ENCODE assay signal across 12 cellular contexts in the genomic region with DNA sequence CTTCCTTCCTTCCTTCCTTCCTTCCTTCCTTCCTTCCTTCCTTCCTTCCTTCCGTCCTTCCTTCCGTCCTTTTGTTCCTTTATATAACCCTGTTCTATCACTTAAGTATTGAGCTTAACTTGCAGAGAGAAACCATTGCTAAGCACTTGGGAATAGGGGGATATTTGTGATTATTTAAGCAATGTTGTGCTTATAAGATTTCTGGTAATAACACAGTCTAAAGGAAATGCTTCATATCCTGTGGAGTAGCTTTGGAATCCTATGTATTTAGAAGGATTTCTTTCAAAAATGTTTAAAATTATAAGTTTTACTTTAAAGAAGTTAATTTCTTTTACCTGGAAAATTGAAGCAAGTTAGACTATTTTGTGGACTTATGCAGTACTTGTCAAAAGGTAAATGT.
DNase-seq lines count a peak whose midpoint lies in the region; ATAC-seq and TF ChIP-seq lines count a peak whose summit lies in the region.
"Had no signal": no experiment of that assay in that cellular context is flagged by ENCODE, and none has a peak within 500 bp of the region (broad histone marks: within the 10 kb centered on the region; RNA-seq: fewer than 3 reads in every experiment).

No MANE protein-coding gene starts in this region.

- H3K9me3 ChIP-seq in A673 (ENCODE audit: low read depth, low read length, poor library complexity, severe bottlenecking) (no peaks in the 10 kb centered on the region), SK-N-MC (ENCODE audit: low read depth, low read length) (no peaks in the 10 kb centered on the region)
- H3K9me3 ChIP-seq: Caco-2 had no signal

- TF ChIP-seq CTCF in A673 (conservative IDR thresholded peaks at IDR 0.05; ENCODE audit: low read depth, low read length) (no peak), fibroblast of pulmonary artery (IDR thresholded peaks at IDR 0.05; ENCODE audit: low read length, missing control alignments) (no peak), omental fat pad (IDR thresholded peaks at IDR 0.05) (no peak)

- H3K27me3 ChIP-seq in A673 (replicated peaks; ENCODE audit: insufficient read depth, low read depth, low read length, poor library complexity) = no peaks in the 10 kb centered on the region
- H3K27me3 ChIP-seq: BLaER1 treated with 17β-estradiol and CSF1 and Interleukin-3, amounts not matched to agents 10 nM and 100 nM had no signal

- intact Hi-C loops in A673 (cut with micrococcal nuclease; ENCODE audit: unreplicated experiment) = loop anchor here (1.0 to 5.0 kb wide), 7 partner anchors 63 to 819 kb away; no protein-coding TSS in a partner anchor

- ATAC-seq in omental fat pad (ENCODE audit: low FRiP score) = no peak
- ATAC-seq in GM21786 (IDR thresholded peaks at IDR 0.05; ENCODE audit: unreplicated experiment) = no peak

- no TSS peak for BruUV-seq in A673 (replicated peaks; lab: Mats Ljungman, UMichigan)

- peak overlapping the region; percentile 81 for H3K9ac ChIP-seq in SK-N-MC (ENCODE audit: insufficient read length)
- H3K9ac ChIP-seq: BLaER1 treated with 17β-estradiol and CSF1 and Interleukin-3, amounts not matched to agents 10 nM and 100 nM; KMS-11 had no signal

- H3K36me3 ChIP-seq in A673 (ENCODE audit: insufficient read depth, low read length, poor library complexity, severe bottlenecking) (no peaks in the 10 kb centered on the region), SK-N-MC (ENCODE audit: insufficient read depth, low read length) (no peaks in the 10 kb centered on the region)

- peak overlapping the region; percentile 34 for H3K4me3 ChIP-seq in A673 (ENCODE audit: low read depth, low read length, poor library complexity, severe bottlenecking)
- peak overlapping the region; percentile 71 for H3K4me3 ChIP-seq in SK-N-MC
- no peak overlapping the region for H3K4me3 ChIP-seq in fibroblast of pulmonary artery (replicated peaks; ENCODE audit: low read depth, low read length)
- H3K4me3 ChIP-seq: BLaER1 treated with 17β-estradiol and CSF1 and Interleukin-3, amounts not matched to agents 10 nM and 100 nM had no signal

- CTCF ChIA-PET in A673 (lab: Charles Lee) = interaction anchor here (0.5 to 1.3 kb wide), 6 partner anchors 63 to 827 kb away, joined by 3 to 20 read pairs (median 8); no protein-coding TSS in a partner anchor

- peaks cover 85% of the 10 kb centered on the region for H3K4me1 ChIP-seq in A673 (ENCODE audit: insufficient read depth, low read length, poor library complexity, severe bottlenecking)
- H3K4me1 ChIP-seq: BLaER1 treated with 17β-estradiol and CSF1 and Interleukin-3, amounts not matched to agents 10 nM and 100 nM; Caco-2 had no signal

- H3K27ac ChIP-seq in A673 (ENCODE audit: low read depth, low read length, poor library complexity, severe bottlenecking) (peak overlapping the region; percentile 98), SK-N-MC (peak overlapping the region; percentile 100)
- H3K27ac ChIP-seq: BLaER1 treated with 17β-estradiol and CSF1 and Interleukin-3, amounts not matched to agents 10 nM and 100 nM; KMS-11 had no signal

- peak; percentile 98 for DNase-seq in A673 (ENCODE audit: low spot score)
- DNase-seq in SK-N-MC (ENCODE audit: low read depth, low spot score) = peak; percentile 99
- DNase-seq in fibroblast of pulmonary artery (ENCODE audit: low read depth) = peak; percentile 31
- DNase-seq in pulmonary artery endothelial cell (ENCODE audit: low read depth, low spot score) = peak; percentile 11
- no peak for DNase-seq in omental fat pad (ENCODE audit: low spot score)
- DNase-seq in SIG-M5 (lab: John Stamatoyannopoulos, UW) = no peak
- DNase-seq: Caco-2; CD8-positive, alpha-beta memory T cell; H9 had no signal

- POLR2A ChIA-PET in A673 (lab: Charles Lee; ENCODE audit: low non-redundant PET) = interaction anchor here (0.5 to 1.2 kb wide), 11 partner anchors 63 to 643 kb away, joined by 3 to 23 read pairs (median 5); a partner anchor contains a TSS

Comparison
In these comparisons a context has a peak if more than half of its experiments do, and no peak if none do; other contexts are left out.
1. DNase-seq: peak in A673 (single experiment), SK-N-MC (single experiment), fibroblast of pulmonary artery (single experiment) and pulmonary artery endothelial cell (single experiment); none in omental fat pad (single experiment) and SIG-M5 (single experiment).